In the genomic region with DNA sequence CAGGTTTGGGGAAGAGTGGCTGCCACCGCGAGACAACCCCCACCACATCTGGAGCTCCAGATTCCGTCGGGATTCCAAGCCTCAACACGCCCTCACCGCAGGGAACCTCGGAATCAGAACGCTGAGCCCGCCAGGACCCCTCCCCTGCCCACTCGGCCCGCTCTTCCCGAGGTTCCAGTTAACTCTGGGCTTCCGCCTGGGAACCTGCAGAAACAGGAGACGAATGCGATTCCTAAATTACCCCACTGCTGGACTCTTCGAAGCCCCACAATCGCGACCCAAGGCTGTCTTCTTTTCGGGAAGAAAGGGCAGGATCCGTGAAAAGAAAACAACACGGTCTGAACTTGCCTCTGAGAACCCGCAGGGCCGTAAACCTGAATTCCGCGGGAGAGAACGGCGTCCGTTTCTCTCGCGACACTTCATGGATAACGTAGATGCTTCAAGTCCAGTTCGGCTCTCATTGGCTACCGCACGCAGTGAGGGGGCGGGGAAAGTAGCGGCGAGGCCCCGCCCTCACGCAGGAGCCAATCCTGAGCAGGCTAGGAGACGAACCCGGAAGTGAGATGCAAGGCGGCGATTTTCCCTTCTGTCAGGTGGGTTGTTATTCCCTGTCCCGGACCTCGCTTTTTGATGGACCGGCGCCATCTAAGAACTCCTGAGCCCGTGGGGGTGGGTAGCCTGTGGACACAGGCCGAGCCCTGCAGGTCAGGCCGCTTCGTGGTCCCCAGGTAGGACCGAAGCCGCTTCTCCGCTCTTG, we compare ENCODE assay signal across 8 cellular contexts. TPM values are rescaled to one million over a fixed set of nuclear protein-coding genes. Genes with fewer than 3 reads are reported as not detected.
A peak's percentile ranks its signal among the peaks of the same experiment; 100 is the strongest.
DNase-seq lines count a peak whose midpoint lies in the region; ATAC-seq and TF ChIP-seq lines count a peak whose summit lies in the region.

A gene with protein sequence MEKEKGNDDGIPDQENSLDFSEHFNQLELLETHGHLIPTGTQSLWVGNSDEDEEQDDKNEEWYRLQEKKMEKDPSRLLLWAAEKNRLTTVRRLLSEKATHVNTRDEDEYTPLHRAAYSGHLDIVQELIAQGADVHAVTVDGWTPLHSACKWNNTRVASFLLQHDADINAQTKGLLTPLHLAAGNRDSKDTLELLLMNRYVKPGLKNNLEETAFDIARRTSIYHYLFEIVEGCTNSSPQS (plus strand): TSS at position 542 of the 757 bp plus-strand sequence. CDS start 2,710 bp downstream, outside the sequence.
MRE11 (minus strand) TSS at position 402 of the 757 bp plus-strand sequence. CDS start 1,043 bp downstream, outside the sequence.

- POLR2A ChIA-PET in BJ (lab: Charles Lee), result no interaction called here
- POLR2A ChIA-PET in activated CD4-positive, alpha-beta T cell treated with anti-CD3 and anti-CD28 coated beads, Interleukin-2, amount 10 ng/mL, durations not matched to agents 7 days and 5 days (lab: Charles Lee), result interaction anchor here (0.7 kb wide), 1 partner anchor 17 kb away, joined by 3 read pairs; no protein-coding TSS in a partner anchor

- H3K27ac Mint-ChIP-seq in activated CD4-positive, alpha-beta T cell treated with anti-CD3 and anti-CD28 coated beads, Interleukin-2, amount 10 ng/mL, durations not matched to agents 7 days and 5 days, result peak within 1 kb of the TSS; percentile 98

- no peaks in the 10 kb centered on the region for H3K27me3 Mint-ChIP-seq in activated CD4-positive, alpha-beta T cell treated with anti-CD3 and anti-CD28 coated beads, Interleukin-2, amount 10 ng/mL, durations not matched to agents 7 days and 5 days

- H3K36me3 ChIP-seq in BJ (ENCODE audit: control insufficient read depth, insufficient read depth, low read length), result no peaks in the 10 kb centered on the region; the same call in 1 of the 2 replicates

- TF ChIP-seq CTCF in BJ (IDR thresholded peaks at IDR 0.05; ENCODE audit: insufficient read depth, low read depth, low read length), result no peak

- H3K9me3 Mint-ChIP-seq in activated CD4-positive, alpha-beta T cell treated with anti-CD3 and anti-CD28 coated beads, Interleukin-2, amount 10 ng/mL, durations not matched to agents 7 days and 5 days, result no peaks in the 10 kb centered on the region

- H3K27me3 ChIP-seq in BJ (ENCODE audit: control insufficient read depth, insufficient read depth, low read length), result no peaks in the 10 kb centered on the region

- peaks cover 32% of the 10 kb centered on the region for H3K36me3 Mint-ChIP-seq in activated CD4-positive, alpha-beta T cell treated with anti-CD3 and anti-CD28 coated beads, Interleukin-2, amount 10 ng/mL, durations not matched to agents 7 days and 5 days (ENCODE audit: low read depth)

- ATAC-seq in GM19328 (IDR thresholded peaks at IDR 0.05; ENCODE audit: unreplicated experiment) (peak; percentile 100), HG03520 (IDR thresholded peaks at IDR 0.05; ENCODE audit: unreplicated experiment) (peak; percentile 99)

- CTCF ChIA-PET in BJ (lab: Yijun Ruan, JAX), result interaction anchor here (0.7 to 1.1 kb wide), 2 partner anchors 11 to 598 kb away, joined by 3 read pairs; no protein-coding TSS in a partner anchor
- CTCF ChIA-PET in activated CD4-positive, alpha-beta T cell treated with anti-CD3 and anti-CD28 coated beads, Interleukin-2, amount 10 ng/mL, durations not matched to agents 7 days and 5 days (lab: Charles Lee), result no interaction called here

- H3K4me1 Mint-ChIP-seq in activated CD4-positive, alpha-beta T cell treated with anti-CD3 and anti-CD28 coated beads, Interleukin-2, amount 10 ng/mL, durations not matched to agents 7 days and 5 days, result peaks cover 32% of the 10 kb centered on the region

- DNase-seq in BJ (ENCODE audit: low read depth) (peak; percentile 96), NCI-H69 (lab: John Stamatoyannopoulos, UW) (peak; percentile 99), cortex of kidney (lab: John Stamatoyannopoulos, UW) (peak; percentile 24), left kidney (ENCODE audit: low read depth, low spot score) (peak; percentile 99)
- DNase-seq in activated CD4-positive, alpha-beta T cell treated with anti-CD3 and anti-CD28 coated beads, Interleukin-2, amount 10 ng/mL, durations not matched to agents 7 days and 5 days, result peak; percentile 97
- DNase-seq in stimulated activated CD4-positive, alpha-beta T cell treated with anti-CD3 and anti-CD28 coated beads, Interleukin-2, amount 100 ng/mL, for 24 hours, result peak; percentile 93 to 95

- H3K4me3 Mint-ChIP-seq in activated CD4-positive, alpha-beta T cell treated with anti-CD3 and anti-CD28 coated beads, Interleukin-2, amount 10 ng/mL, durations not matched to agents 7 days and 5 days, result peak within 1 kb of the TSS; percentile 98

- peak within 1 kb of the TSS; percentile 93 for H3K4me3 ChIP-seq in BJ (ENCODE audit: low read depth, low read length)

RNA-seq across cellular contexts. Expression of the first gene that starts in this region (rescaled TPM):
- polyA plus RNA-seq in BJ (2011; rRNA removed), result 8.1 and 13.2 TPM in 2 replicates
- polyA minus RNA-seq in BJ (2011; rRNA and poly(A)+ RNA removed), result 3.6 and 6.2 TPM in 2 replicates
- 10 to 100 TPM; 30.3 to 36.8 TPM for total RNA-seq in activated CD4-positive, alpha-beta T cell treated with anti-CD3 and anti-CD28 coated beads, Interleukin-2, amount 10 ng/mL, durations not matched to agents 7 days and 5 days

RNA-seq across cellular contexts. Expression of gene MRE11, which starts in this region (rescaled TPM):
- 2.6 and 7.8 TPM in 2 replicates for polyA plus RNA-seq in BJ (2011; rRNA removed)
- 2.7 and 3.1 TPM in 2 replicates for polyA minus RNA-seq in BJ (2011; rRNA and poly(A)+ RNA removed)
- 10 to 100 TPM; 38.4 to 44.2 TPM for total RNA-seq in activated CD4-positive, alpha-beta T cell treated with anti-CD3 and anti-CD28 coated beads, Interleukin-2, amount 10 ng/mL, durations not matched to agents 7 days and 5 days

Comparison
In these comparisons a context has a peak if more than half of its experiments do, and no peak if none do; other contexts are left out.
1. Peak in every context shown above with its lines: DNase-seq, ATAC-seq and H3K4me3 ChIP-seq.
2. DNase-seq: peak in every context shown above with its lines; median percentile 99 in NCI-H69; 99 in left kidney; 97 in activated CD4-positive, alpha-beta T cell treated with anti-CD3 and anti-CD28 coated beads, Interleukin-2, amount 10 ng/mL, durations not matched to agents 7 days and 5 days; 96 in BJ; 94 in stimulated activated CD4-positive, alpha-beta T cell treated with anti-CD3 and anti-CD28 coated beads, Interleukin-2, amount 100 ng/mL, for 24 hours; 24 in cortex of kidney.